32 cellular contexts compared by ENCODE assay signal in the genomic region with DNA sequence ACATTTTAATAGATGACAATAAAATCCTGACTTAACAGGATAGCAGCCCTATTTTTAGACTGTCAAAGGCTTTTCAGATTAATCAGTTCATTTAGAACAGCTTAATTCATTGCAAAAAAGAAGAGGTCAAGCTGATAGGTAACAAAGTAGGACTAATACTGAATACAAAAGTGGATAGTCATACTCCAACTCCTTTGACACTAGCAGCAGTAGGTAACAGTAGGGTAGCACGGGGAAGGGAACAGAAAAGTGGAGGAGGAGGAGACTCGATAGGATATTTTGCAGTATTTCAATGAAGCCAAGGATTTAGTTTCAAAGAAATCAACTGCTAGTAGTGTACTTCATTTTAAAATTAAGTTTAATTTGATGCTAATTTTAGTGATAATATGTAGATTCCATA.
"Had no signal": no experiment of that assay in that cellular context is flagged by ENCODE, and none has a peak within 500 bp of the region (broad histone marks: within the 10 kb centered on the region; RNA-seq: fewer than 3 reads in every experiment).

No MANE protein-coding gene starts in this region.

- H3K27ac ChIP-seq: ascending aorta, breast epithelium, cardiac muscle cell, colonic mucosa, epithelial cell of prostate, esophagus squamous epithelium, WERI-Rb-1 had no signal

- H3K4me1 ChIP-seq: ascending aorta, breast epithelium, colonic mucosa, esophagus squamous epithelium had no signal

- H3K27me3 ChIP-seq: ascending aorta, breast epithelium, cardiac muscle cell, colonic mucosa, esophagus squamous epithelium had no signal

- FAIRE-seq: endothelial cell of umbilical vein had no signal

- H3K9me3 ChIP-seq: ascending aorta, breast epithelium, colonic mucosa, esophagus squamous epithelium had no signal

- ATAC-seq: activated CD4-positive, alpha-beta T cell treated with anti-CD3 and anti-CD28 coated beads for 36 hours; activated CD8-positive, alpha-beta memory T cell treated with anti-CD3 and anti-CD28 coated beads, Interleukin-2, amount 10 ng/mL, durations not matched to agents 7 days and 5 days; activated CD8-positive, alpha-beta T cell treated with anti-CD3 and anti-CD28 coated beads, Interleukin-2, amount 10 ng/mL, durations not matched to agents 7 days and 5 days; activated naive CD4-positive, alpha-beta T cell treated with anti-CD3 and anti-CD28 coated beads, Interleukin-2, amount 50 U/mL, for 72 hours; activated T-cell treated with anti-CD3 and anti-CD28 coated beads, Interleukin-2, amount 50 U/mL, for 72 hours; T-helper 17 cell had no signal

- H3K9me3 Mint-ChIP-seq: activated CD4-positive, alpha-beta memory T cell treated with anti-CD3 and anti-CD28 coated beads for 36 hours; activated CD4-positive, alpha-beta T cell treated with anti-CD3 and anti-CD28 coated beads, Interleukin-2, amount 10 ng/mL, durations not matched to agents 24 days and 14 days; activated naive CD4-positive, alpha-beta T cell treated with anti-CD3 and anti-CD28 coated beads, Interleukin-2, amount 10 ng/mL, durations not matched to agents 7 days and 5 days; activated naive CD4-positive, alpha-beta T cell treated with anti-CD3 and anti-CD28 coated beads, Interleukin-2, amount 50 U/mL, for 72 hours; activated naive CD8-positive, alpha-beta T cell treated with anti-CD3 and anti-CD28 coated beads, Interleukin-2, amount 10 ng/mL, durations not matched to agents 7 days and 5 days; activated T-cell treated with anti-CD3 and anti-CD28 coated beads, Interleukin-2, amount 50 U/mL, for 72 hours; brain; T-helper 2 cell treated with Interferon-gamma antibody and Interleukin-4, amounts not matched to agents 5 μg/mL and 100 μg/mL, for 36 hours had no signal

- H3K4me3 ChIP-seq: ascending aorta, breast epithelium, cardiac muscle cell, colonic mucosa, esophagus squamous epithelium had no signal

- H3K27ac Mint-ChIP-seq: activated CD4-positive, alpha-beta memory T cell treated with anti-CD3 and anti-CD28 coated beads for 36 hours; activated CD4-positive, alpha-beta T cell treated with anti-CD3 and anti-CD28 coated beads for 36 hours; activated CD4-positive, alpha-beta T cell treated with anti-CD3 and anti-CD28 coated beads, Interleukin-2, amount 10 ng/mL, durations not matched to agents 24 days and 14 days; activated CD8-positive, alpha-beta memory T cell treated with anti-CD3 and anti-CD28 coated beads, Interleukin-2, amount 10 ng/mL, durations not matched to agents 7 days and 5 days; activated CD8-positive, alpha-beta T cell treated with anti-CD3 and anti-CD28 coated beads, Interleukin-2, amount 10 ng/mL, durations not matched to agents 7 days and 5 days; activated naive CD4-positive, alpha-beta T cell treated with anti-CD3 and anti-CD28 coated beads, Interleukin-2, amount 10 ng/mL, durations not matched to agents 7 days and 5 days; activated naive CD4-positive, alpha-beta T cell treated with anti-CD3 and anti-CD28 coated beads, Interleukin-2, amount 50 U/mL, for 72 hours; activated naive CD8-positive, alpha-beta T cell treated with anti-CD3 and anti-CD28 coated beads, Interleukin-2, amount 10 ng/mL, durations not matched to agents 7 days and 5 days; activated T-cell treated with anti-CD3 and anti-CD28 coated beads, Interleukin-2, amount 50 U/mL, for 72 hours; T-helper 17 cell; T-helper 2 cell treated with Interferon-gamma antibody and Interleukin-4, amounts not matched to agents 5 μg/mL and 100 μg/mL, for 36 hours had no signal

- H3K4me3 Mint-ChIP-seq: activated CD4-positive, alpha-beta memory T cell treated with anti-CD3 and anti-CD28 coated beads for 36 hours; activated CD4-positive, alpha-beta T cell treated with anti-CD3 and anti-CD28 coated beads for 36 hours; activated CD4-positive, alpha-beta T cell treated with anti-CD3 and anti-CD28 coated beads, Interleukin-2, amount 10 ng/mL, durations not matched to agents 24 days and 14 days; activated CD8-positive, alpha-beta memory T cell treated with anti-CD3 and anti-CD28 coated beads, Interleukin-2, amount 10 ng/mL, durations not matched to agents 7 days and 5 days; activated CD8-positive, alpha-beta T cell treated with anti-CD3 and anti-CD28 coated beads, Interleukin-2, amount 10 ng/mL, durations not matched to agents 7 days and 5 days; activated naive CD4-positive, alpha-beta T cell treated with anti-CD3 and anti-CD28 coated beads, Interleukin-2, amount 10 ng/mL, durations not matched to agents 7 days and 5 days; activated naive CD8-positive, alpha-beta T cell treated with anti-CD3 and anti-CD28 coated beads, Interleukin-2, amount 10 ng/mL, durations not matched to agents 7 days and 5 days; activated T-cell treated with anti-CD3 and anti-CD28 coated beads, Interleukin-2, amount 50 U/mL, for 72 hours; T-helper 17 cell; T-helper 2 cell treated with Interferon-gamma antibody and Interleukin-4, amounts not matched to agents 5 μg/mL and 100 μg/mL, for 36 hours had no signal

- H3K4me1 Mint-ChIP-seq: activated CD4-positive, alpha-beta T cell treated with anti-CD3 and anti-CD28 coated beads for 36 hours; activated naive CD4-positive, alpha-beta T cell treated with anti-CD3 and anti-CD28 coated beads, Interleukin-2, amount 10 ng/mL, durations not matched to agents 7 days and 5 days; activated naive CD8-positive, alpha-beta T cell treated with anti-CD3 and anti-CD28 coated beads, Interleukin-2, amount 10 ng/mL, durations not matched to agents 7 days and 5 days; brain; T-helper 17 cell had no signal

- H3K36me3 ChIP-seq: colonic mucosa had no signal

- DNase-seq: activated CD4-positive, alpha-beta memory T cell treated with anti-CD3 and anti-CD28 coated beads for 36 hours; activated CD4-positive, alpha-beta T cell treated with anti-CD3 and anti-CD28 coated beads for 36 hours; activated CD4-positive, alpha-beta T cell treated with anti-CD3 and anti-CD28 coated beads, Interleukin-2, amount 10 ng/mL, durations not matched to agents 24 days and 14 days; activated CD4-positive, CD25-positive, alpha-beta regulatory T cell; activated CD4-positive, CD25-positive, alpha-beta regulatory T cell treated with anti-CD3 and anti-CD28 coated beads, Interleukin-2, amount 50 U/mL, for 72 hours; activated CD8-positive, alpha-beta memory T cell treated with anti-CD3 and anti-CD28 coated beads, Interleukin-2, amount 10 ng/mL, durations not matched to agents 7 days and 5 days; activated CD8-positive, alpha-beta memory T cell treated with anti-CD3 and anti-CD28 coated beads, Interleukin-2, amount 50 U/mL, for 4 hours; activated CD8-positive, alpha-beta T cell treated with anti-CD3 and anti-CD28 coated beads, Interleukin-2, amount 10 ng/mL, durations not matched to agents 7 days and 5 days; activated gamma-delta T cell; activated naive CD4-positive, alpha-beta T cell; activated naive CD4-positive, alpha-beta T cell treated with anti-CD3 and anti-CD28 coated beads, Interleukin-2, amount 10 ng/mL, durations not matched to agents 7 days and 5 days; activated naive CD8-positive, alpha-beta T cell treated with anti-CD3 and anti-CD28 coated beads, Interleukin-2, amount 10 ng/mL, durations not matched to agents 7 days and 5 days; activated T-cell treated with anti-CD3 and anti-CD28 coated beads, Interleukin-2, amount 50 U/mL, for 1 hour; activated T-cell treated with anti-CD3 and anti-CD28 coated beads, Interleukin-2, amount 50 U/mL, for 72 hours; central memory CD4-positive, alpha-beta T cell; cerebellar nuclear complex; colonic mucosa; effector CD8-positive, alpha-beta T cell; esophagus squamous epithelium; head of caudate nucleus; T-helper 1 cell; T-helper 17 cell; T1000; WERI-Rb-1 had no signal

- H3K36me3 Mint-ChIP-seq: activated CD8-positive, alpha-beta memory T cell treated with anti-CD3 and anti-CD28 coated beads, Interleukin-2, amount 10 ng/mL, durations not matched to agents 7 days and 5 days; activated naive CD4-positive, alpha-beta T cell treated with anti-CD3 and anti-CD28 coated beads, Interleukin-2, amount 10 ng/mL, durations not matched to agents 7 days and 5 days; activated naive CD8-positive, alpha-beta T cell treated with anti-CD3 and anti-CD28 coated beads, Interleukin-2, amount 10 ng/mL, durations not matched to agents 7 days and 5 days had no signal

- H3K27me3 Mint-ChIP-seq: activated CD4-positive, alpha-beta memory T cell treated with anti-CD3 and anti-CD28 coated beads for 36 hours; activated CD4-positive, alpha-beta T cell treated with anti-CD3 and anti-CD28 coated beads for 36 hours; activated CD4-positive, alpha-beta T cell treated with anti-CD3 and anti-CD28 coated beads, Interleukin-2, amount 10 ng/mL, durations not matched to agents 24 days and 14 days; activated CD8-positive, alpha-beta memory T cell treated with anti-CD3 and anti-CD28 coated beads, Interleukin-2, amount 10 ng/mL, durations not matched to agents 7 days and 5 days; activated naive CD4-positive, alpha-beta T cell treated with anti-CD3 and anti-CD28 coated beads, Interleukin-2, amount 10 ng/mL, durations not matched to agents 7 days and 5 days; activated naive CD8-positive, alpha-beta T cell treated with anti-CD3 and anti-CD28 coated beads, Interleukin-2, amount 10 ng/mL, durations not matched to agents 7 days and 5 days; T-helper 17 cell had no signal
